In genomic region chr4:189828298-189828697, GRCh38 we compare ENCODE assay signal across 19 cellular contexts.
A peak's percentile ranks its signal among the peaks of the same experiment; 100 is the strongest.
DNase-seq lines count a peak whose midpoint lies in the region; ATAC-seq, FAIRE-seq and TF ChIP-seq lines count a peak whose summit lies in the region.
"Had no signal": no experiment of that assay in that cellular context is flagged by ENCODE, and none has a peak within 500 bp of the region (broad histone marks: within the 10 kb centered on the region; RNA-seq: fewer than 3 reads in every experiment).

No MANE protein-coding gene starts in this region.

- H3K23me2 ChIP-seq in H1 (ENCODE audit: low read depth, low read length), result no peaks in the 10 kb centered on the region

- H3K4me2 ChIP-seq in H1 (ENCODE audit: insufficient read depth in 1 of 2, low read depth in 2 of 2, low read length in 2 of 2), result no peak overlapping the region
- no peak overlapping the region for H3K4me2 ChIP-seq in neuronal stem cell (ENCODE audit: insufficient read depth, low read length, poor library complexity, severe bottlenecking)
- H3K4me2 ChIP-seq: BLaER1 treated with 17β-estradiol and CSF1 and Interleukin-3, amounts not matched to agents 10 nM and 100 nM; GM23338 had no signal

- H3K4ac ChIP-seq in H1 (replicated peaks; ENCODE audit: insufficient read length, low read depth, low read length) (no peak overlapping the region), neuronal stem cell (ENCODE audit: low read length) (no peak overlapping the region)

- peak; percentile 5 for DNase-seq in ELF-1 (ENCODE audit: low read depth, low spot score)
- no peak for DNase-seq in H1 (ENCODE audit: low read depth in 1 of 2, low spot score in 2 of 2)
- no peak for DNase-seq in neuronal stem cell (ENCODE audit: low spot score)
- no peak for DNase-seq in aorta
- DNase-seq in mucosa of descending colon, result no peak
- DNase-seq in MV-4-11 (lab: John Stamatoyannopoulos, UW), result no peak
- DNase-seq in WTC11 (ENCODE audit: low spot score), result no peak
- DNase-seq: CD8-positive, alpha-beta T cell; COR-L47; DMS153; DMS79; GF-D8; H7; HFFc6; IMR-90 had no signal

- ATAC-seq in aorta (ENCODE audit: low FRiP score) (peak; percentile 15), mucosa of descending colon (no peak), WTC11 (no peak)
- ATAC-seq: CD8-positive, alpha-beta T cell; GM23338; HCT116 had no signal

- H2BK12ac ChIP-seq in H1 (ENCODE audit: low read depth, low read length) (no peak overlapping the region), neuronal stem cell (ENCODE audit: low read length) (peak overlapping the region; percentile 4)

- H3K9me3 Mint-ChIP-seq in WTC11, result peaks cover 60% of the 10 kb centered on the region
- H3K9me3 Mint-ChIP-seq: CD8-positive, alpha-beta T cell had no signal

- 88% methylated on average over 4 of the region's 4 CpGs; no CpG with 5 or more reads in 1 of the 2 experiments for WGBS in H1 (ENCODE audit: extremely low coverage in 1 of 2, insufficient coverage in 1 of 2, insufficient read length in 1 of 2, insufficient replicate concordance in 2 of 2, low coverage in 1 of 2, low lambda C conversion rate in 2 of 2, missing lambda C conversion rate in 1 of 2), 2 experiments
- no CpG with 5 or more reads among the region's 4 CpGs for WGBS in neuronal stem cell (ENCODE audit: extremely low coverage in 2 of 2, insufficient read length in 2 of 2, insufficient replicate concordance in 1 of 2), 2 donors
- WGBS in aorta, 2 donors, result 65 to 75% methylated on average over 4 of the region's 4 CpGs

- no peak overlapping the region for H2BK15ac ChIP-seq in H1 (ENCODE audit: low read length)
- H2BK15ac ChIP-seq in neuronal stem cell (ENCODE audit: low read length), result no peak overlapping the region

- peaks cover 43% of the 10 kb centered on the region for H3K36me3 Mint-ChIP-seq in WTC11
- H3K36me3 Mint-ChIP-seq: CD8-positive, alpha-beta T cell had no signal

- no peak for TF ChIP-seq EP300 in H1 (IDR thresholded peaks at IDR 0.05; ENCODE audit: borderline replicate concordance in 1 of 2, low read depth in 2 of 2, low read length in 2 of 2)

- TF ChIP-seq CTCF in H1 (IDR thresholded peaks at IDR 0.05; ENCODE audit: control extremely low read depth in 1 of 3, insufficient read depth in 1 of 3, low read depth in 1 of 3, low read length in 3 of 3) (no peak), mucosa of descending colon (IDR thresholded peaks at IDR 0.05) (no peak), WTC11 (IDR thresholded peaks at IDR 0.05) (no peak)

- no peak for FAIRE-seq in H1 (lab: Jason Lieb, UNC)

- no peaks in the 10 kb centered on the region for H3K36me3 ChIP-seq in H1 (ENCODE audit: control insufficient read depth in 2 of 4, insufficient read depth in 4 of 4, low read length in 3 of 4)
- H3K36me3 ChIP-seq in neuronal stem cell (replicated peaks in 1 of 2; ENCODE audit: control insufficient read depth in 2 of 2, insufficient read depth in 2 of 2, low read length in 2 of 2), result no peaks in the 10 kb centered on the region
- no peaks in the 10 kb centered on the region for H3K36me3 ChIP-seq in aorta (ENCODE audit: control insufficient read depth in 1 of 2, insufficient read depth in 2 of 2, low read length in 1 of 2)
- H3K36me3 ChIP-seq in mucosa of descending colon (ENCODE audit: low read depth), result no peaks in the 10 kb centered on the region
- H3K36me3 ChIP-seq: BLaER1 treated with 17β-estradiol and CSF1 and Interleukin-3, amounts not matched to agents 10 nM and 100 nM had no signal

- no peak overlapping the region for H2BK5ac ChIP-seq in H1 (ENCODE audit: low read depth, low read length)
- peak overlapping the region; percentile 71 for H2BK5ac ChIP-seq in neuronal stem cell (ENCODE audit: low read length)

- no peak overlapping the region for H2BK20ac ChIP-seq in H1 (ENCODE audit: low read length)

- no peak overlapping the region for H4K5ac ChIP-seq in H1 (ENCODE audit: insufficient read length, low read depth, low read length)

- H3K79me1 ChIP-seq in H1 (ENCODE audit: low read depth, low read length) (no peaks in the 10 kb centered on the region), neuronal stem cell (ENCODE audit: low read depth, low read length) (no peaks in the 10 kb centered on the region)

- POLR2A ChIA-PET in H1 (lab: Charles Lee; ENCODE audit: partially characterized antibody) (no interaction called here), WTC11 (lab: Charles Lee) (no interaction called here)

- 0 out of 2 replicates have a peak overlapping the region, but pooled peaks have one; percentile 63 for H3K18ac ChIP-seq in H1 (ENCODE audit: extremely low read depth, low read length)
- peak overlapping the region; percentile 75 for H3K18ac ChIP-seq in neuronal stem cell (ENCODE audit: low read length)

- no peak overlapping the region for H3K56ac ChIP-seq in H1 (replicated peaks; ENCODE audit: insufficient read length, low read depth, low read length)

- H4K8ac ChIP-seq in H1 (ENCODE audit: extremely low read depth, insufficient read depth, low read length), result peak overlapping the region; percentile 52
- peak overlapping the region; percentile 8 for H4K8ac ChIP-seq in neuronal stem cell (ENCODE audit: low read depth, low read length)

- no peak overlapping the region for H3K4me3 Mint-ChIP-seq in WTC11
- H3K4me3 Mint-ChIP-seq: B cell; CD8-positive, alpha-beta T cell; GM23338; HFFc6 had no signal

- TF ChIP-seq POLR2A in H1 (IDR thresholded peaks at IDR 0.05; ENCODE audit: control extremely low read depth in 1 of 2, low read depth in 2 of 2, low read length in 2 of 2), result no peak

- no peak overlapping the region for H3K27ac Mint-ChIP-seq in WTC11
- H3K27ac Mint-ChIP-seq: B cell; CD8-positive, alpha-beta T cell; GM23338; HFFc6 had no signal

- CTCF ChIA-PET in H1 (lab: Charles Lee; ENCODE audit: partially characterized antibody) (no interaction called here), WTC11 (lab: Charles Lee) (no interaction called here)

- H3K4me1 ChIP-seq in H1 (replicated peaks in 1 of 4; ENCODE audit: control insufficient read depth in 3 of 4, insufficient read depth in 4 of 4, low read length in 3 of 4), result 0 out of 7 replicates have a peak, but pooled peaks cover 0 to 5% (median 0%) of the 10 kb centered on the region in 4 experiments
- H3K4me1 ChIP-seq in neuronal stem cell (ENCODE audit: control insufficient read depth in 2 of 2, insufficient read depth in 1 of 2, low read depth in 1 of 2, low read length in 2 of 2), result no peaks in the 10 kb centered on the region
- no peaks in the 10 kb centered on the region for H3K4me1 ChIP-seq in aorta (ENCODE audit: control insufficient read depth in 1 of 2, insufficient read depth in 2 of 2, low read length in 2 of 2)
- no peaks in the 10 kb centered on the region for H3K4me1 ChIP-seq in mucosa of descending colon (ENCODE audit: low read depth)
- H3K4me1 ChIP-seq: BLaER1 treated with 17β-estradiol and CSF1 and Interleukin-3, amounts not matched to agents 10 nM and 100 nM had no signal

- TF ChIP-seq RAD21 in H1 (IDR thresholded peaks at IDR 0.05 in 1 of 2, conservative IDR thresholded peaks at IDR 0.05 in 1 of 2; ENCODE audit: low read depth in 2 of 2, low read length in 2 of 2), result no peak

- H3K27ac ChIP-seq in H1 (ENCODE audit: low read depth, low read length), result no peak overlapping the region
- no peak overlapping the region for H3K27ac ChIP-seq in neuronal stem cell (replicated peaks; ENCODE audit: low read length)
- H3K27ac ChIP-seq in aorta (ENCODE audit: low read depth in 1 of 2, low read length in 2 of 2), result no peak overlapping the region
- H3K27ac ChIP-seq: BLaER1 treated with 17β-estradiol and CSF1 and Interleukin-3, amounts not matched to agents 10 nM and 100 nM had no signal

- intact Hi-C loops in aorta (cut with DNase I), result no loop called here
- intact Hi-C loops in mucosa of descending colon (cut with DNase I, micrococcal nuclease), result no loop called here

- H4K91ac ChIP-seq in H1 (replicated peaks; ENCODE audit: insufficient read length, low read length), result peak overlapping the region; percentile 72
- no peak overlapping the region for H4K91ac ChIP-seq in neuronal stem cell (ENCODE audit: low read depth, low read length, poor library complexity)

- no peak overlapping the region for H3K4me3 ChIP-seq in H1 (ENCODE audit: extremely low read depth in 1 of 4, insufficient read depth in 2 of 4, low read depth in 3 of 4, low read length in 4 of 4)
- no peak overlapping the region for H3K4me3 ChIP-seq in neuronal stem cell (ENCODE audit: low read length in 2 of 2)
- no peak overlapping the region for H3K4me3 ChIP-seq in aorta (ENCODE audit: low read length in 2 of 2)
- H3K4me3 ChIP-seq in mucosa of descending colon, result no peak overlapping the region
- H3K4me3 ChIP-seq: BLaER1 treated with 17β-estradiol and CSF1 and Interleukin-3, amounts not matched to agents 10 nM and 100 nM; GM23338 had no signal

- H3K14ac ChIP-seq in H1 (ENCODE audit: insufficient read length), result no peak overlapping the region
- peak overlapping the region; percentile 49 for H3K14ac ChIP-seq in neuronal stem cell (ENCODE audit: low read length)

- no peaks in the 10 kb centered on the region for H4K20me1 ChIP-seq in H1 (replicated peaks in 1 of 2; ENCODE audit: control insufficient read depth in 1 of 2, insufficient read depth in 2 of 2, low read length in 2 of 2)
- H4K20me1 ChIP-seq: BLaER1 treated with 17β-estradiol and CSF1 and Interleukin-3, amounts not matched to agents 10 nM and 100 nM had no signal

- no peak overlapping the region for H2BK120ac ChIP-seq in H1 (replicated peaks; ENCODE audit: low read depth, low read length)
- H2BK120ac ChIP-seq in neuronal stem cell (ENCODE audit: low read depth, low read length), result no peak overlapping the region

- no peak overlapping the region for H3K23ac ChIP-seq in H1 (ENCODE audit: insufficient read length)
- H3K23ac ChIP-seq in neuronal stem cell (ENCODE audit: low read depth, low read length, poor library complexity), result no peak overlapping the region

- H2AFZ ChIP-seq in H1 (ENCODE audit: low read length) (no peak overlapping the region), neuronal stem cell (ENCODE audit: low read length) (no peak overlapping the region)

- H3K27me3 Mint-ChIP-seq in WTC11 (ENCODE audit: low read depth), result no peaks in the 10 kb centered on the region
- H3K27me3 Mint-ChIP-seq: B cell had no signal

- H3K9me3 ChIP-seq in H1 (ENCODE audit: insufficient read depth in 2 of 2, low read depth in 1 of 2, low read length in 1 of 2), result no peaks in the 10 kb centered on the region
- H3K9me3 ChIP-seq in neuronal stem cell (replicated peaks in 1 of 2; ENCODE audit: control insufficient read depth in 2 of 2, insufficient read depth in 1 of 2, low read depth in 1 of 2, low read length in 2 of 2), result no peaks in the 10 kb centered on the region
- H3K9me3 ChIP-seq in aorta (ENCODE audit: control insufficient read depth, low read length), result no peaks in the 10 kb centered on the region
- H3K9me3 ChIP-seq in mucosa of descending colon, result no peaks in the 10 kb centered on the region
- H3K9me3 ChIP-seq: BLaER1 treated with 17β-estradiol and CSF1 and Interleukin-3, amounts not matched to agents 10 nM and 100 nM had no signal

- peaks cover 7% of the 10 kb centered on the region for H3K4me1 Mint-ChIP-seq in WTC11
- H3K4me1 Mint-ChIP-seq: B cell had no signal

- H3K9ac ChIP-seq in H1 (replicated peaks in 1 of 4; ENCODE audit: extremely low read depth in 1 of 4, low read depth in 3 of 4, low read length in 3 of 4) (no peak overlapping the region), neuronal stem cell (ENCODE audit: low read depth, low read length, poor library complexity) (no peak overlapping the region)
- H3K9ac ChIP-seq: BLaER1 treated with 17β-estradiol and CSF1 and Interleukin-3, amounts not matched to agents 10 nM and 100 nM had no signal

- H3K27me3 ChIP-seq in H1 (replicated peaks in 1 of 4; ENCODE audit: control insufficient read depth in 3 of 4, extremely low read depth in 1 of 4, insufficient read depth in 3 of 4, low read length in 3 of 4) (no peaks in the 10 kb centered on the region), neuronal stem cell (ENCODE audit: control insufficient read depth in 3 of 3, insufficient read depth in 3 of 3, low read depth in 1 of 3, low read length in 3 of 3) (peaks cover 0 to 4% (median 0%) of the 10 kb centered on the region in 3 experiments), aorta (ENCODE audit: control insufficient read depth in 1 of 2, insufficient read depth in 2 of 2, low read length in 1 of 2) (no peaks in the 10 kb centered on the region)
- H3K27me3 ChIP-seq: BLaER1 treated with 17β-estradiol and CSF1 and Interleukin-3, amounts not matched to agents 10 nM and 100 nM had no signal

- H3K79me2 ChIP-seq in H1 (ENCODE audit: control insufficient read depth in 1 of 2, insufficient read depth in 2 of 2, low read length in 2 of 2), result no peaks in the 10 kb centered on the region

- H2AK5ac ChIP-seq in H1 (ENCODE audit: low read depth, low read length), result no peak overlapping the region
- H2AK5ac ChIP-seq in neuronal stem cell (ENCODE audit: low read depth, low read length), result no peak overlapping the region
